In the genomic region with DNA sequence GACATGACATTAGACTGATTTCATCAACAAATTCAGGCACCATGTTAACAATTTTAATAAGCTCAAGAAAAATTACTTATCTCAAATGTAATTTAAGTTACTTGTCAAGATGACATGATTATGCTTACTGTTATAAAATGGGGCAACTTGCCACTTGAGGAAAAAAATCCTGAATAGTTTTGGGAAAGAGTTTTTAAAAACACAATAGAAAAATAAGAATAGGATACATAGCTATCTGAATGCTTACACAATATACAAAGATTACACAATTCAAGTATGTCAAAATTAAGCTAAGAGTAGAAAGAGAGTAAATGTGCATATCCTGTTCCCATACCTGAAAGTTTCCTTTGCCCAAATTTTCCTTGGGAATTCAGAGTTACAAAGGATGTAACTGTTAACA, we compare ENCODE assay signal across 25 cellular contexts.
"Had no signal": no experiment of that assay in that cellular context is flagged by ENCODE, and none has a peak within 500 bp of the region (broad histone marks: within the 10 kb centered on the region; RNA-seq: fewer than 3 reads in every experiment).

No MANE protein-coding gene starts in this region.

- H3K4me1 ChIP-seq: heart right ventricle, sigmoid colon, vagina had no signal

- H3K27ac Mint-ChIP-seq: activated CD4-positive, alpha-beta memory T cell treated with anti-CD3 and anti-CD28 coated beads, Interleukin-2, amount 10 ng/mL, durations not matched to agents 7 days and 5 days; activated CD4-positive, alpha-beta T cell treated with anti-CD3 and anti-CD28 coated beads, Interleukin-2, amount 10 ng/mL, durations not matched to agents 24 days and 14 days; activated naive CD4-positive, alpha-beta T cell treated with anti-CD3 and anti-CD28 coated beads for 36 hours; activated naive CD8-positive, alpha-beta T cell treated with anti-CD3 and anti-CD28 coated beads, Interleukin-2, amount 10 ng/mL, durations not matched to agents 7 days and 5 days; activated T-cell treated with anti-CD3 and anti-CD28 coated beads, Interleukin-2, amount 50 U/mL, for 72 hours; dendritic cell treated with granulocyte-macrophage colony-stimulating factor and Interleukin-4, amounts not matched to agents 40 ng/mL and 50 ng/mL, for 4 days; naive thymus-derived CD4-positive, alpha-beta T cell; progenitor cell of endocrine pancreas; type B pancreatic cell had no signal

- H3K27ac ChIP-seq: heart right ventricle, sigmoid colon, thoracic aorta, vagina had no signal

- H3K4me1 Mint-ChIP-seq: activated CD4-positive, alpha-beta T cell treated with anti-CD3 and anti-CD28 coated beads, Interleukin-2, amount 10 ng/mL, durations not matched to agents 24 days and 14 days had no signal

- H3K27me3 ChIP-seq: heart right ventricle, sigmoid colon, vagina had no signal

- H3K9me3 ChIP-seq: heart right ventricle, sigmoid colon, thoracic aorta, vagina had no signal

- ATAC-seq: activated CD4-positive, CD25-positive, alpha-beta regulatory T cell treated with anti-CD3 and anti-CD28 coated beads, Interleukin-2, amount 50 U/mL, for 24 hours; activated T-cell treated with anti-CD3 and anti-CD28 coated beads, Interleukin-2, amount 50 U/mL, for 72 hours; heart right ventricle; naive thymus-derived CD4-positive, alpha-beta T cell had no signal

- DNase-seq: activated CD4-positive, alpha-beta memory T cell treated with anti-CD3 and anti-CD28 coated beads, Interleukin-2, amount 10 ng/mL, durations not matched to agents 7 days and 5 days; activated CD4-positive, alpha-beta T cell treated with anti-CD3 and anti-CD28 coated beads, Interleukin-2, amount 10 ng/mL, durations not matched to agents 24 days and 14 days; activated effector memory CD4-positive, alpha-beta T cell treated with Interleukin-2 at 50 U/mL for 16 hours; activated naive CD4-positive, alpha-beta T cell treated with anti-CD3 and anti-CD28 coated beads for 36 hours; activated naive CD8-positive, alpha-beta T cell treated with anti-CD3 and anti-CD28 coated beads, Interleukin-2, amount 10 ng/mL, durations not matched to agents 7 days and 5 days; activated T-cell treated with anti-CD3 and anti-CD28 coated beads, Interleukin-2, amount 50 U/mL, for 72 hours; effector CD8-positive, alpha-beta T cell; heart right ventricle; left colon; naive thymus-derived CD4-positive, alpha-beta T cell; retina; sigmoid colon; stimulated activated CD4-positive, alpha-beta T cell treated with anti-CD3 and anti-CD28 coated beads, Interleukin-4, amount 100 ng/mL, for 1 hour; stimulated activated naive CD4-positive, alpha-beta T cell; T-helper 2 cell had no signal

- H3K4me3 Mint-ChIP-seq: activated CD4-positive, alpha-beta memory T cell treated with anti-CD3 and anti-CD28 coated beads, Interleukin-2, amount 10 ng/mL, durations not matched to agents 7 days and 5 days; activated CD4-positive, alpha-beta T cell treated with anti-CD3 and anti-CD28 coated beads, Interleukin-2, amount 10 ng/mL, durations not matched to agents 24 days and 14 days; activated naive CD4-positive, alpha-beta T cell treated with anti-CD3 and anti-CD28 coated beads for 36 hours; activated naive CD8-positive, alpha-beta T cell treated with anti-CD3 and anti-CD28 coated beads, Interleukin-2, amount 10 ng/mL, durations not matched to agents 7 days and 5 days; activated T-cell treated with anti-CD3 and anti-CD28 coated beads, Interleukin-2, amount 50 U/mL, for 72 hours; dendritic cell treated with granulocyte-macrophage colony-stimulating factor and Interleukin-4, amounts not matched to agents 40 ng/mL and 50 ng/mL, for 4 days; naive thymus-derived CD4-positive, alpha-beta T cell; neural crest cell; type B pancreatic cell had no signal

- FAIRE-seq: keratinocyte had no signal

- H3K4me3 ChIP-seq: heart right ventricle, lung, sigmoid colon, smooth muscle cell, thoracic aorta, vagina had no signal

- H3K27me3 Mint-ChIP-seq: activated CD4-positive, alpha-beta memory T cell treated with anti-CD3 and anti-CD28 coated beads, Interleukin-2, amount 10 ng/mL, durations not matched to agents 7 days and 5 days; activated CD4-positive, alpha-beta T cell treated with anti-CD3 and anti-CD28 coated beads, Interleukin-2, amount 10 ng/mL, durations not matched to agents 24 days and 14 days; activated naive CD8-positive, alpha-beta T cell treated with anti-CD3 and anti-CD28 coated beads, Interleukin-2, amount 10 ng/mL, durations not matched to agents 7 days and 5 days; dendritic cell treated with granulocyte-macrophage colony-stimulating factor and Interleukin-4, amounts not matched to agents 40 ng/mL and 50 ng/mL, for 4 days; naive thymus-derived CD4-positive, alpha-beta T cell; progenitor cell of endocrine pancreas; type B pancreatic cell had no signal

- H3K4me2 ChIP-seq: smooth muscle cell had no signal

- H3K9me3 Mint-ChIP-seq: activated CD4-positive, alpha-beta memory T cell treated with anti-CD3 and anti-CD28 coated beads, Interleukin-2, amount 10 ng/mL, durations not matched to agents 7 days and 5 days; activated naive CD4-positive, alpha-beta T cell treated with anti-CD3 and anti-CD28 coated beads for 36 hours; activated naive CD8-positive, alpha-beta T cell treated with anti-CD3 and anti-CD28 coated beads, Interleukin-2, amount 10 ng/mL, durations not matched to agents 7 days and 5 days; activated T-cell treated with anti-CD3 and anti-CD28 coated beads, Interleukin-2, amount 50 U/mL, for 72 hours; dendritic cell treated with granulocyte-macrophage colony-stimulating factor and Interleukin-4, amounts not matched to agents 40 ng/mL and 50 ng/mL, for 4 days; neural crest cell; type B pancreatic cell had no signal

- H3K36me3 ChIP-seq: thoracic aorta, vagina had no signal
